Comparison of ENCODE assay signal across 8 cellular contexts in the genomic region with DNA sequence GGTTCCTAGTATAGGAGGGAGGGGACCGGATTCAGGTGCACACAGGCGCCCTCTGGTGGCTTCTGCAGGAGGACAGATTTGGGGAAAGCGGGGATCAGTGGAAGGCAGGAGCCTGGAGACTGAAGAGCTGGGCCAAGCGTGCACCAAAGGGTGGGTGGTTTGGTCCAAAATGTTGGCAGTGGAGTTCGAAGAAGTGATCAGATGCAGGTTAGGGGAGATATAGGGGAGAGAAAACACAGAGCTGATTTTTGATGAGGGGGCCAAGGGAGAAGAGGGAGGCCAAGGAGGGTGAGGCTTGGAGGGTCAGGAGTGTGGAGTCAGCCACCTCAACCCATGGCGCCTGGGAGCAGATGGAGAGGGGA. TPM values are rescaled to one million over a fixed set of nuclear protein-coding genes. Genes with fewer than 3 reads are reported as not detected.
DNase-seq lines count a peak whose midpoint lies in the region; ATAC-seq, FAIRE-seq and TF ChIP-seq lines count a peak whose summit lies in the region.

No MANE protein-coding gene starts in this region.

- ATAC-seq in activated CD8-positive, alpha-beta memory T cell treated with anti-CD3 and anti-CD28 coated beads, Interleukin-2, amount 10 ng/mL, durations not matched to agents 7 days and 5 days = peak; percentile 93

- peak overlapping the region; percentile 8 for H3K9ac ChIP-seq in endothelial cell of umbilical vein (replicated peaks; ENCODE audit: extremely low read depth, insufficient read depth, low read length)

- intact Hi-C loops in endothelial cell of umbilical vein (cut with micrococcal nuclease) = loop anchor here (1.0 kb wide), 2 partner anchors 95 to 147 kb away; no protein-coding TSS in a partner anchor

- peak; percentile 93 to 98 for TF ChIP-seq CTCF in endothelial cell of umbilical vein (IDR thresholded peaks at IDR 0.05; ENCODE audit: extremely low read depth in 1 of 2, insufficient read depth in 1 of 2, low read depth in 1 of 2, low read length in 2 of 2)

- H3K79me2 ChIP-seq in endothelial cell of umbilical vein (ENCODE audit: control insufficient read depth, insufficient read depth, low read length) = no peaks in the 10 kb centered on the region

- peak overlapping the region; percentile 99 for H2AFZ ChIP-seq in endothelial cell of umbilical vein (ENCODE audit: low read depth, low read length)

- no peaks in the 10 kb centered on the region for H3K36me3 ChIP-seq in endothelial cell of umbilical vein (ENCODE audit: control insufficient read depth in 2 of 2, extremely low read depth in 1 of 2, insufficient read depth in 2 of 2, low read length in 2 of 2)

- peak overlapping the region; percentile 22 for H3K4me2 ChIP-seq in endothelial cell of umbilical vein (ENCODE audit: insufficient read depth, low read length)

- H4K20me1 ChIP-seq in endothelial cell of umbilical vein (replicated peaks; ENCODE audit: control insufficient read depth, extremely low read depth, insufficient read depth, low read length) = no peaks in the 10 kb centered on the region

- H3K9me3 ChIP-seq in endothelial cell of umbilical vein (replicated peaks; ENCODE audit: control insufficient read depth, insufficient read depth, low read length) = no peaks in the 10 kb centered on the region

- H3K4me3 ChIP-seq in endothelial cell of umbilical vein (replicated peaks in 1 of 3; ENCODE audit: insufficient read depth in 1 of 3, low read depth in 1 of 3, low read length in 3 of 3) = no peak overlapping the region

- CTCF ChIA-PET in activated CD8-positive, alpha-beta memory T cell treated with anti-CD3 and anti-CD28 coated beads, Interleukin-2, amount 10 ng/mL, durations not matched to agents 7 days and 5 days (lab: Charles Lee) = interaction anchor here (0.6 to 9.2 kb wide), 48 partner anchors 9 to 531 kb away, joined by 3 to 132 read pairs (median 4); a partner anchor contains a TSS
- CTCF ChIA-PET in endothelial cell of umbilical vein (lab: Charles Lee) = interaction anchor here (0.6 to 4.4 kb wide), 45 partner anchors 8 to 385 kb away, joined by 3 to 100 read pairs (median 5); a partner anchor contains a TSS

- no peaks in the 10 kb centered on the region for H3K36me3 Mint-ChIP-seq in activated CD8-positive, alpha-beta memory T cell treated with anti-CD3 and anti-CD28 coated beads, Interleukin-2, amount 10 ng/mL, durations not matched to agents 7 days and 5 days

- H3K4me1 Mint-ChIP-seq in activated CD8-positive, alpha-beta memory T cell treated with anti-CD3 and anti-CD28 coated beads, Interleukin-2, amount 10 ng/mL, durations not matched to agents 7 days and 5 days = peaks cover 27% of the 10 kb centered on the region

- DNase-seq in D341Med (ENCODE audit: low spot score) (peak; percentile 86), HUDEP-2 (lab: John Stamatoyannopoulos, UW; ENCODE audit: unreplicated experiment in 76 of 76) (peak in 70 of 76 experiments; percentile 24 to 88 (median 74)), NOMO-1 treated with dmso at 0.1 percent for 144 hours (lab: John Stamatoyannopoulos, UW; ENCODE audit: unreplicated experiment) (peak; percentile 65), endothelial cell of umbilical vein (ENCODE audit: low read depth, low spot score) (peak; percentile 64), myocyte (ENCODE audit: low read depth) (peak; percentile 83), KG1 (lab: John Stamatoyannopoulos, UW) (no peak)
- peak; percentile 89 for DNase-seq in activated CD8-positive, alpha-beta memory T cell treated with anti-CD3 and anti-CD28 coated beads, Interleukin-2, amount 10 ng/mL, durations not matched to agents 7 days and 5 days
- peak; percentile 58 to 60 for DNase-seq in stimulated activated CD8-positive, alpha-beta memory T cell treated with anti-CD3 and anti-CD28 coated beads, Interleukin-4, amount 100 ng/mL, for 4 hours (ENCODE audit: low read depth in 2 of 2, low spot score in 1 of 2)

- POLR2A ChIA-PET in endothelial cell of umbilical vein (lab: Charles Lee) = interaction anchor here (1.1 kb wide), 1 partner anchor 147 kb away, joined by 4 read pairs; a partner anchor contains a TSS

- H3K27me3 ChIP-seq in endothelial cell of umbilical vein (ENCODE audit: control insufficient read depth in 2 of 2, insufficient read depth in 2 of 2, low read length in 2 of 2) = no peaks in the 10 kb centered on the region

- no peaks in the 10 kb centered on the region for H3K9me1 ChIP-seq in endothelial cell of umbilical vein (replicated peaks; ENCODE audit: control insufficient read depth, extremely low read depth, insufficient read depth, low read length)

- TF ChIP-seq POLR2A in endothelial cell of umbilical vein (IDR thresholded peaks at IDR 0.05; ENCODE audit: low read depth, low read length) = no peak

- peaks cover 2% of the 10 kb centered on the region for H3K4me1 ChIP-seq in endothelial cell of umbilical vein (ENCODE audit: control insufficient read depth, extremely low read depth, insufficient read depth, low read length)

- peak overlapping the region; percentile 57 for H3K27ac Mint-ChIP-seq in activated CD8-positive, alpha-beta memory T cell treated with anti-CD3 and anti-CD28 coated beads, Interleukin-2, amount 10 ng/mL, durations not matched to agents 7 days and 5 days

- BruUV-seq in endothelial cell of umbilical vein (replicated peaks; lab: Mats Ljungman, UMichigan) = no TSS peak

- no peaks in the 10 kb centered on the region for H3K9me3 Mint-ChIP-seq in activated CD8-positive, alpha-beta memory T cell treated with anti-CD3 and anti-CD28 coated beads, Interleukin-2, amount 10 ng/mL, durations not matched to agents 7 days and 5 days (ENCODE audit: low read depth)

- dilution Hi-C loops in endothelial cell of umbilical vein (cut with MboI; ENCODE audit: extremely low pct_ligation_motif_present, low sequenced_read_pairs) = no loop called here

- H3K27ac ChIP-seq in endothelial cell of umbilical vein (ENCODE audit: insufficient read depth, low read depth, low read length) = no peak overlapping the region

- peak; percentile 74 for FAIRE-seq in endothelial cell of umbilical vein (lab: Jason Lieb, UNC)

- peak overlapping the region; percentile 19 for H3K4me3 Mint-ChIP-seq in activated CD8-positive, alpha-beta memory T cell treated with anti-CD3 and anti-CD28 coated beads, Interleukin-2, amount 10 ng/mL, durations not matched to agents 7 days and 5 days

- no peaks in the 10 kb centered on the region for H3K27me3 Mint-ChIP-seq in activated CD8-positive, alpha-beta memory T cell treated with anti-CD3 and anti-CD28 coated beads, Interleukin-2, amount 10 ng/mL, durations not matched to agents 7 days and 5 days

TF ChIP-seq in endothelial cell of umbilical vein, 7 proteins besides CTCF, POLR2A, EP300 and RAD21 (continues in another document):
- TF ChIP-seq JUN (IDR thresholded peaks at IDR 0.05; ENCODE audit: borderline replicate concordance, insufficient read depth, insufficient read length, low read depth) (no peak), POLR2AphosphoS5 (IDR thresholded peaks at IDR 0.05; ENCODE audit: insufficient read depth, low read depth, low read length) (no peak), GATA2 (IDR thresholded peaks at IDR 0.05; ENCODE audit: insufficient read depth, insufficient read length, low read depth, low read length) (no peak), FOS (IDR thresholded peaks at IDR 0.05; ENCODE audit: borderline replicate concordance, insufficient read depth, low read length) (no peak)
- TF ChIP-seq, protein P1, sequence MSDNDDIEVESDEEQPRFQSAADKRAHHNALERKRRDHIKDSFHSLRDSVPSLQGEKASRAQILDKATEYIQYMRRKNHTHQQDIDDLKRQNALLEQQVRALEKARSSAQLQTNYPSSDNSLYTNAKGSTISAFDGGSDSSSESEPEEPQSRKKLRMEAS (IDR thresholded peaks at IDR 0.05; ENCODE audit: insufficient read depth, insufficient read length) = no peak

RNA-seq across cellular contexts. Expression of a gene that starts 6.8 kb away (rescaled TPM):
- 10 to 100 TPM; 38.5 to 48.1 TPM for total RNA-seq in activated CD8-positive, alpha-beta memory T cell treated with anti-CD3 and anti-CD28 coated beads, Interleukin-2, amount 10 ng/mL, durations not matched to agents 7 days and 5 days
- total RNA-seq in endothelial cell of umbilical vein (70.8 and 72.2 TPM in 2 replicates), myocyte (37.1 and 42.6 TPM in 2 replicates)
- 65.6 and 73.7 TPM in 2 replicates for polyA plus RNA-seq in endothelial cell of umbilical vein
- 39.2 and 46.6 TPM in 2 replicates for polyA plus RNA-seq in endothelial cell of umbilical vein (2011; cell fraction: cytosol; rRNA removed)
- 51.4 and 55.1 TPM in 2 replicates for polyA plus RNA-seq in endothelial cell of umbilical vein (2011; cell fraction: nucleus; rRNA removed)
- 68.2 and 86.7 TPM in 2 replicates for polyA plus RNA-seq in endothelial cell of umbilical vein (2012)
- polyA minus RNA-seq in endothelial cell of umbilical vein = 36.6 and 48.4 TPM in 2 replicates
- polyA minus RNA-seq in endothelial cell of umbilical vein (2011; cell fraction: cytosol; rRNA and poly(A)+ RNA removed) = 29.0 TPM
- polyA minus RNA-seq in endothelial cell of umbilical vein (2011; cell fraction: nucleus; rRNA and poly(A)+ RNA removed) = 18.1 and 21.0 TPM in 2 replicates
- polyA plus RNA-seq in myocyte (2012) = 48.9 TPM

RNA-seq across cellular contexts. Expression of a gene that starts 16.3 kb away (rescaled TPM):
- total RNA-seq in activated CD8-positive, alpha-beta memory T cell treated with anti-CD3 and anti-CD28 coated beads, Interleukin-2, amount 10 ng/mL, durations not matched to agents 7 days and 5 days = 1 to 10 TPM; 1.2 to 1.7 TPM
- total RNA-seq in endothelial cell of umbilical vein (not detected in 2 replicates), myocyte (0.21 and 1.1 TPM in 2 replicates)
- not detected in 2 replicates for polyA plus RNA-seq in endothelial cell of umbilical vein
- polyA plus RNA-seq in endothelial cell of umbilical vein (2011; cell fraction: cytosol; rRNA removed) = not detected in 2 replicates
- not detected in 2 replicates for polyA plus RNA-seq in endothelial cell of umbilical vein (2011; cell fraction: nucleus; rRNA removed)
- 0.19 TPM in 1 of 2 replicates, not detected in the other for polyA plus RNA-seq in endothelial cell of umbilical vein (2012)
- polyA minus RNA-seq in endothelial cell of umbilical vein = not detected in 2 replicates
- polyA minus RNA-seq in endothelial cell of umbilical vein (2011; cell fraction: cytosol; rRNA and poly(A)+ RNA removed) = not detected
- not detected in 2 replicates for polyA minus RNA-seq in endothelial cell of umbilical vein (2011; cell fraction: nucleus; rRNA and poly(A)+ RNA removed)
- 1.1 TPM for polyA plus RNA-seq in myocyte (2012)

RNA-seq across cellular contexts. Expression of a gene that starts 28.5 kb away (rescaled TPM):
- 10 to 100 TPM; 16.0 to 19.2 TPM for total RNA-seq in activated CD8-positive, alpha-beta memory T cell treated with anti-CD3 and anti-CD28 coated beads, Interleukin-2, amount 10 ng/mL, durations not matched to agents 7 days and 5 days
- total RNA-seq in endothelial cell of umbilical vein = 31.2 and 33.9 TPM in 2 replicates
- polyA plus RNA-seq in endothelial cell of umbilical vein = 60.4 and 63.6 TPM in 2 replicates
- 61.1 and 63.6 TPM in 2 replicates for polyA plus RNA-seq in endothelial cell of umbilical vein (2011; cell fraction: cytosol; rRNA removed)
- 21.9 and 22.7 TPM in 2 replicates for polyA plus RNA-seq in endothelial cell of umbilical vein (2011; cell fraction: nucleus; rRNA removed)
- polyA plus RNA-seq in endothelial cell of umbilical vein (2012) = 33.0 and 35.2 TPM in 2 replicates
- polyA minus RNA-seq in endothelial cell of umbilical vein = 22.5 and 33.0 TPM in 2 replicates
- 21.8 TPM for polyA minus RNA-seq in endothelial cell of umbilical vein (2011; cell fraction: cytosol; rRNA and poly(A)+ RNA removed)
- 5.3 and 5.5 TPM in 2 replicates for polyA minus RNA-seq in endothelial cell of umbilical vein (2011; cell fraction: nucleus; rRNA and poly(A)+ RNA removed)
- 84.8 and 87.4 TPM in 2 replicates for total RNA-seq in myocyte
- polyA plus RNA-seq in myocyte (2012) = 38.5 TPM
